Comparison of ENCODE assay signal across 8 cellular contexts in genomic region chr5:80192507-80193241, GRCh38.
DNase-seq lines count a peak whose midpoint lies in the region; ATAC-seq and TF ChIP-seq lines count a peak whose summit lies in the region.

No MANE protein-coding gene starts in this region.

- no peaks in the 10 kb centered on the region for H3K27me3 ChIP-seq in heart left ventricle
- H3K27me3 ChIP-seq in rectal smooth muscle tissue (ENCODE audit: control insufficient read depth, insufficient read depth, low read length): no peaks in the 10 kb centered on the region

- peak overlapping the region in 7 of 12 donors; percentile 1 to 22 (median 9) for H3K4me3 ChIP-seq in heart left ventricle
- H3K4me3 ChIP-seq in rectal smooth muscle tissue (ENCODE audit: low read length): no peak overlapping the region

- peaks cover 5% of the 10 kb centered on the region for H3K36me3 Mint-ChIP-seq in T-helper 17 cell (ENCODE audit: low read depth)

- TF ChIP-seq POLR2A in heart left ventricle (IDR thresholded peaks at IDR 0.05): no peak

- peaks cover 78% of the 10 kb centered on the region for H3K4me1 Mint-ChIP-seq in T-helper 17 cell

- H3K27ac ChIP-seq in heart left ventricle (peak overlapping the region; percentile 67 to 90 (median 80)), rectal smooth muscle tissue (ENCODE audit: low read depth, low read length) (peak overlapping the region; percentile 41)

- WGBS in heart left ventricle, 4 donors: 19 to 35% (median 23%) methylated on average over 11 of the region's 11 CpGs

- no peak for TF ChIP-seq CTCF in heart left ventricle (IDR thresholded peaks at IDR 0.05)

- H3K27me3 Mint-ChIP-seq in T-helper 17 cell: no peaks in the 10 kb centered on the region

- H3K4me3 Mint-ChIP-seq in T-helper 17 cell: peak overlapping the region; percentile 82

- H3K4me1 ChIP-seq in heart left ventricle (peaks cover 0 to 75% (median 51%) of the 10 kb centered on the region in 12 donors), rectal smooth muscle tissue (ENCODE audit: control insufficient read depth, insufficient read depth, low read length) (peaks cover 23% of the 10 kb centered on the region)

- no peak overlapping the region for H3K9ac ChIP-seq in rectal smooth muscle tissue (ENCODE audit: low read length)

- DNase-seq in EL: peak; percentile 71
- DNase-seq in T-helper 17 cell: no peak
- DNase-seq in heart left ventricle: peak in 4 of 5 donors; percentile 36 to 58 (median 44)
- no peak for DNase-seq in ecto neural progenitor cell (ENCODE audit: low spot score)
- no peak for DNase-seq in stimulated activated CD4-positive, alpha-beta T cell treated with anti-CD3 and anti-CD28 coated beads, Interleukin-2, amount 100 ng/mL, for 48 hours

- H3K36me3 ChIP-seq in heart left ventricle (no peaks in the 10 kb centered on the region), rectal smooth muscle tissue (ENCODE audit: control insufficient read depth, insufficient read depth, low read length) (no peaks in the 10 kb centered on the region)

- peak; percentile 27 for ATAC-seq in T-helper 17 cell
- peak; percentile 84 to 86 (median 86) for ATAC-seq in heart left ventricle
- no peak for ATAC-seq in GM21825 (IDR thresholded peaks at IDR 0.05; ENCODE audit: unreplicated experiment)
- no peak for ATAC-seq in HG02642 (IDR thresholded peaks at IDR 0.05; ENCODE audit: poor library complexity, unreplicated experiment)

- peak overlapping the region; percentile 98 for H3K27ac Mint-ChIP-seq in T-helper 17 cell

- intact Hi-C loops in heart left ventricle (cut with DNase I): loop anchor here (2.0 to 10.0 kb wide), 8 partner anchors 22 to 65 kb away; partner anchors contain the start of gene SERINC5 (in 8 of the 10)

- no peaks in the 10 kb centered on the region for H3K9me3 ChIP-seq in T-helper 17 cell (ENCODE audit: control insufficient read depth, low read length, poor library complexity, severe bottlenecking)
- no peaks in the 10 kb centered on the region for H3K9me3 ChIP-seq in heart left ventricle

Comparison
In these comparisons a context has a peak if more than half of its experiments do, and no peak if none do; other contexts are left out.
1. DNase-seq: peak in EL (single experiment) and heart left ventricle (4 of 5); none in T-helper 17 cell (0 of 3), ecto neural progenitor cell (single experiment) and stimulated activated CD4-positive, alpha-beta T cell treated with anti-CD3 and anti-CD28 coated beads, Interleukin-2, amount 100 ng/mL, for 48 hours (0 of 2).
2. ATAC-seq: peak in T-helper 17 cell (single experiment) and heart left ventricle (4 of 4); none in GM21825 (single experiment) and HG02642 (single experiment).